ENCODE assay signal across 1 cellular context in genomic region chr5:180519098-180519497, GRCh38.
TF ChIP-seq lines count a peak whose summit lies in the region.

No MANE protein-coding gene starts in this region.

TF ChIP-seq in GM23338, 12 proteins besides CTCF, POLR2A, EP300 and RAD21 (continued from another document):
- TF ChIP-seq, protein P1, sequence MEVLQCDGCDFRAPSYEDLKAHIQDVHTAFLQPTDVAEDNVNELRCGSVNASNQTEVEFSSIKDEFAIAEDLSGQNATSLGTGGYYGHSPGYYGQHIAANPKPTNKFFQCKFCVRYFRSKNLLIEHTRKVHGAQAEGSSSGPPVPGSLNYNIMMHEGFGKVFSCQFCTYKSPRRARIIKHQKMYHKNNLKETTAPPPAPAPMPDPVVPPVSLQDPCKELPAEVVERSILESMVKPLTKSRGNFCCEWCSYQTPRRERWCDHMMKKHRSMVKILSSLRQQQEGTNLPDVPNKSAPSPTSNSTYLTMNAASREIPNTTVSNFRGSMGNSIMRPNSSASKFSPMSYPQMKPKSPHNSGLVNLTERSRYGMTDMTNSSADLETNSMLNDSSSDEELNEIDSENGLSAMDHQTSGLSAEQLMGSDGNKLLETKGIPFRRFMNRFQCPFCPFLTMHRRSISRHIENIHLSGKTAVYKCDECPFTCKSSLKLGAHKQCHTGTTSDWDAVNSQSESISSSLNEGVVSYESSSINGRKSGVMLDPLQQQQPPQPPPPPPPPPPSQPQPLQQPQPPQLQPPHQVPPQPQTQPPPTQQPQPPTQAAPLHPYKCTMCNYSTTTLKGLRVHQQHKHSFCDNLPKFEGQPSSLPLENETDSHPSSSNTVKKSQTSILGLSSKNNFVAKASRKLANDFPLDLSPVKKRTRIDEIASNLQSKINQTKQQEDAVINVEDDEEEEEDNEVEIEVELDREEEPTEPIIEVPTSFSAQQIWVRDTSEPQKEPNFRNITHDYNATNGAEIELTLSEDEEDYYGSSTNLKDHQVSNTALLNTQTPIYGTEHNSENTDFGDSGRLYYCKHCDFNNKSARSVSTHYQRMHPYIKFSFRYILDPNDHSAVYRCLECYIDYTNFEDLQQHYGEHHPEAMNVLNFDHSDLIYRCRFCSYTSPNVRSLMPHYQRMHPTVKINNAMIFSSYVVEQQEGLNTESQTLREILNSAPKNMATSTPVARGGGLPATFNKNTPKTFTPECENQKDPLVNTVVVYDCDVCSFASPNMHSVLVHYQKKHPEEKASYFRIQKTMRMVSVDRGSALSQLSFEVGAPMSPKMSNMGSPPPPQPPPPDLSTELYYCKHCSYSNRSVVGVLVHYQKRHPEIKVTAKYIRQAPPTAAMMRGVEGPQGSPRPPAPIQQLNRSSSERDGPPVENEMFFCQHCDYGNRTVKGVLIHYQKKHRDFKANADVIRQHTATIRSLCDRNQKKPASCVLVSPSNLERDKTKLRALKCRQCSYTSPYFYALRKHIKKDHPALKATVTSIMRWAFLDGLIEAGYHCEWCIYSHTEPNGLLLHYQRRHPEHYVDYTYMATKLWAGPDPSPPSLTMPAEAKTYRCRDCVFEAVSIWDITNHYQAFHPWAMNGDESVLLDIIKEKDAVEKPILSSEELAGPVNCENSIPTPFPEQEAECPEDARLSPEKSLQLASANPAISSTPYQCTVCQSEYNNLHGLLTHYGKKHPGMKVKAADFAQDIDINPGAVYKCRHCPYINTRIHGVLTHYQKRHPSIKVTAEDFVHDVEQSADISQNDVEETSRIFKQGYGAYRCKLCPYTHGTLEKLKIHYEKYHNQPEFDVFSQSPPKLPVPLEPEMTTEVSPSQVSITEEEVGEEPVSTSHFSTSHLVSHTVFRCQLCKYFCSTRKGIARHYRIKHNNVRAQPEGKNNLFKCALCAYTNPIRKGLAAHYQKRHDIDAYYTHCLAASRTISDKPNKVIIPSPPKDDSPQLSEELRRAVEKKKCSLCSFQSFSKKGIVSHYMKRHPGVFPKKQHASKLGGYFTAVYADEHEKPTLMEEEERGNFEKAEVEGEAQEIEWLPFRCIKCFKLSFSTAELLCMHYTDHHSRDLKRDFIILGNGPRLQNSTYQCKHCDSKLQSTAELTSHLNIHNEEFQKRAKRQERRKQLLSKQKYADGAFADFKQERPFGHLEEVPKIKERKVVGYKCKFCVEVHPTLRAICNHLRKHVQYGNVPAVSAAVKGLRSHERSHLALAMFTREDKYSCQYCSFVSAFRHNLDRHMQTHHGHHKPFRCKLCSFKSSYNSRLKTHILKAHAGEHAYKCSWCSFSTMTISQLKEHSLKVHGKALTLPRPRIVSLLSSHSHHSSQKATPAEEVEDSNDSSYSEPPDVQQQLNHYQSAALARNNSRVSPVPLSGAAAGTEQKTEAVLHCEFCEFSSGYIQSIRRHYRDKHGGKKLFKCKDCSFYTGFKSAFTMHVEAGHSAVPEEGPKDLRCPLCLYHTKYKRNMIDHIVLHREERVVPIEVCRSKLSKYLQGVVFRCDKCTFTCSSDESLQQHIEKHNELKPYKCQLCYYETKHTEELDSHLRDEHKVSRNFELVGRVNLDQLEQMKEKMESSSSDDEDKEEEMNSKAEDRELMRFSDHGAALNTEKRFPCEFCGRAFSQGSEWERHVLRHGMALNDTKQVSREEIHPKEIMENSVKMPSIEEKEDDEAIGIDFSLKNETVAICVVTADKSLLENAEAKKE (CRISPR knock-in tag; IDR thresholded peaks at IDR 0.05): no peak
- TF ChIP-seq EZH2phosphoT487 (IDR thresholded peaks at IDR 0.05; ENCODE audit: unreplicated experiment): no peak
- TF ChIP-seq NANOG (IDR thresholded peaks at IDR 0.05; ENCODE audit: borderline replicate concordance): no peak
TF ChIP-seq in GM23338: peak in this region for 0.
